21 cellular contexts compared by ENCODE assay signal in the genomic region with DNA sequence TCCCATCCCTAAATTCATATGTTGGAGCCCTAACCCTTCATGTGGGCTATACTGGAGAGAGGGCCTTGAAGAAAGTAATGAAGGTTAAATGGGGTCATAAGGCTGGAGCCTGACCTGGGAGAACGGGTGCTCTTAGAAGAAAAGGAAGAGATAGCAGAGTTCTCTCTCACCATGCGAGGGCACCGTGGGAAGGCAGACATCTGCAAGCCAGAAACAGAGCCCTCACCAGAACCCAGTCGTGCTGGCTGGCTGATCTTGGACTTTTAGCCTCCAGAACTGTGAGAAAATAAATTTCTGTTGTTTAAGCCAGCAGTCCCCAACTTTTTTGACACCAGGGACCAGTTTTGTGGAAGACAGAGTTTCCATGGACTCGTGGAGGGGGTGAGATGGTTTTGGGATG.
DNase-seq lines count a peak whose midpoint lies in the region; ATAC-seq, FAIRE-seq and TF ChIP-seq lines count a peak whose summit lies in the region.
"Had no signal": no experiment of that assay in that cellular context is flagged by ENCODE, and none has a peak within 500 bp of the region (broad histone marks: within the 10 kb centered on the region; RNA-seq: fewer than 3 reads in every experiment).

No MANE protein-coding gene starts in this region.

- peaks cover 2% of the 10 kb centered on the region for H3K27me3 Mint-ChIP-seq in GM23338 (ENCODE audit: insufficient read depth, low read depth, poor library complexity)

- H2AFZ ChIP-seq in GM23338: 0 out of 2 replicates have a peak overlapping the region, but pooled peaks have one; percentile 43

- H3K4me3 ChIP-seq in GM23338: no peak overlapping the region
- no peak overlapping the region for H3K4me3 ChIP-seq in body of pancreas
- H3K4me3 ChIP-seq in pancreas: no peak overlapping the region
- H3K4me3 ChIP-seq: A549; BLaER1 treated with 17β-estradiol and CSF1 and Interleukin-3, amounts not matched to agents 10 nM and 100 nM had no signal

- H3F3A ChIP-seq in GM23338 (replicated peaks; ENCODE audit: low read depth): no peaks in the 10 kb centered on the region

- H3K9me3 Mint-ChIP-seq in GM23338: peaks cover 9% of the 10 kb centered on the region; the same call in 1 of the 3 replicates
- H3K9me3 Mint-ChIP-seq: CD4-positive, alpha-beta T cell; CD8-positive, alpha-beta T cell had no signal

- peaks cover 10% of the 10 kb centered on the region; the same call in 2 of the 3 replicates for H3K4me1 Mint-ChIP-seq in GM23338
- H3K4me1 Mint-ChIP-seq: B cell had no signal

- DNase-seq in GM23338 (ENCODE audit: low spot score) (no peak), body of pancreas (peak; percentile 39 to 78 (median 56)), pancreas (peak in 5 of 6 donors; percentile 27 to 69 (median 56)), NCI-H1417 treated with DMSO at 0.1 percent for 48 hours (lab: John Stamatoyannopoulos, UW) (no peak), hypothalamus (lab: John Stamatoyannopoulos, UW) (no peak)
- DNase-seq: AML-193; Caco-2; Calu3; CD4-positive, alpha-beta T cell; CD8-positive, alpha-beta T cell; DMS79 treated with DMSO at 0.1 percent for 48 hours; GF-D8 had no signal

- no peak overlapping the region for H3K4me2 ChIP-seq in GM23338
- H3K4me2 ChIP-seq: A549 had no signal

- ATAC-seq in GM23338 (no peak), body of pancreas (peak; percentile 80), pancreas (peak; percentile 69 to 93 (median 78))
- ATAC-seq: A549; CD8-positive, alpha-beta T cell had no signal

- H3K27ac Mint-ChIP-seq in GM23338: no peak overlapping the region
- H3K27ac Mint-ChIP-seq: B cell; CD4-positive, alpha-beta T cell; CD8-positive, alpha-beta T cell had no signal

- no peaks in the 10 kb centered on the region for H3K9me3 ChIP-seq in body of pancreas
- H3K9me3 ChIP-seq in pancreas: no peaks in the 10 kb centered on the region
- H3K9me3 ChIP-seq: A549, Caco-2 had no signal

- H3K27ac ChIP-seq in GM23338 (ENCODE audit: low read depth) (no peak overlapping the region), body of pancreas (no peak overlapping the region), pancreas (no peak overlapping the region)
- H3K27ac ChIP-seq: 22Rv1; A549; BLaER1 treated with 17β-estradiol and CSF1 and Interleukin-3, amounts not matched to agents 10 nM and 100 nM; C4-2B had no signal

- intact Hi-C loops in body of pancreas (cut with DNase I): no loop called here
- intact Hi-C loops in pancreas (cut with DNase I): no loop called here

- TF ChIP-seq CTCF in GM23338 (conservative IDR thresholded peaks at IDR 0.05; ENCODE audit: low read depth in 2 of 2): no peak
- no peak for TF ChIP-seq CTCF in body of pancreas (IDR thresholded peaks at IDR 0.05)
- no peak for TF ChIP-seq CTCF in pancreas (IDR thresholded peaks at IDR 0.05)

- FAIRE-seq in pancreas (lab: Jason Lieb, UNC): no peak
- FAIRE-seq: A549, D721Med, G401.6, GM12891, GM19239 had no signal

- H3K27me3 ChIP-seq in GM23338 (ENCODE audit: insufficient read depth) (no peaks in the 10 kb centered on the region), body of pancreas (no peaks in the 10 kb centered on the region), pancreas (no peaks in the 10 kb centered on the region)
- H3K27me3 ChIP-seq: BLaER1 treated with 17β-estradiol and CSF1 and Interleukin-3, amounts not matched to agents 10 nM and 100 nM had no signal

- peaks cover 15% of the 10 kb centered on the region for H3K9me2 ChIP-seq in GM23338 (ENCODE audit: insufficient read depth)

- H3K36me3 Mint-ChIP-seq in GM23338 (ENCODE audit: low read depth): no peaks in the 10 kb centered on the region
- H3K36me3 Mint-ChIP-seq: CD8-positive, alpha-beta T cell had no signal

- H3K4me1 ChIP-seq in GM23338 (ENCODE audit: insufficient read depth) (peaks cover 4% of the 10 kb centered on the region; the same call in 1 of the 2 replicates), body of pancreas (peaks cover 15% of the 10 kb centered on the region), pancreas (no peaks in the 10 kb centered on the region)
- H3K4me1 ChIP-seq: A549, Caco-2 had no signal

- WGBS in body of pancreas, 2 donors: 33 to 34% methylated on average over 5 of the region's 5 CpGs
- WGBS in pancreas, 2 donors: 34 to 36% methylated on average over 5 of the region's 5 CpGs

- no peak for TF ChIP-seq POLR2A in body of pancreas (IDR thresholded peaks at IDR 0.05)

- H3K79me2 ChIP-seq in GM23338 (replicated peaks; ENCODE audit: insufficient read depth): no peaks in the 10 kb centered on the region

- H3K36me3 ChIP-seq in GM23338 (ENCODE audit: insufficient read depth) (no peaks in the 10 kb centered on the region), body of pancreas (replicated peaks in 1 of 2; ENCODE audit: insufficient read depth in 1 of 2, low read depth in 2 of 2) (no peaks in the 10 kb centered on the region), pancreas (no peaks in the 10 kb centered on the region)
- H3K36me3 ChIP-seq: BLaER1 treated with 17β-estradiol and CSF1 and Interleukin-3, amounts not matched to agents 10 nM and 100 nM had no signal

- no peak overlapping the region for H3K4me3 Mint-ChIP-seq in GM23338
- H3K4me3 Mint-ChIP-seq: B cell; CD4-positive, alpha-beta T cell; CD8-positive, alpha-beta T cell had no signal

- no peaks in the 10 kb centered on the region for H4K20me1 ChIP-seq in GM23338 (replicated peaks; ENCODE audit: insufficient read depth)
- H4K20me1 ChIP-seq: BLaER1 treated with 17β-estradiol and CSF1 and Interleukin-3, amounts not matched to agents 10 nM and 100 nM had no signal

TF ChIP-seq in GM23338, 12 proteins besides CTCF, POLR2A, EP300 and RAD21:
- TF ChIP-seq, protein P1, sequence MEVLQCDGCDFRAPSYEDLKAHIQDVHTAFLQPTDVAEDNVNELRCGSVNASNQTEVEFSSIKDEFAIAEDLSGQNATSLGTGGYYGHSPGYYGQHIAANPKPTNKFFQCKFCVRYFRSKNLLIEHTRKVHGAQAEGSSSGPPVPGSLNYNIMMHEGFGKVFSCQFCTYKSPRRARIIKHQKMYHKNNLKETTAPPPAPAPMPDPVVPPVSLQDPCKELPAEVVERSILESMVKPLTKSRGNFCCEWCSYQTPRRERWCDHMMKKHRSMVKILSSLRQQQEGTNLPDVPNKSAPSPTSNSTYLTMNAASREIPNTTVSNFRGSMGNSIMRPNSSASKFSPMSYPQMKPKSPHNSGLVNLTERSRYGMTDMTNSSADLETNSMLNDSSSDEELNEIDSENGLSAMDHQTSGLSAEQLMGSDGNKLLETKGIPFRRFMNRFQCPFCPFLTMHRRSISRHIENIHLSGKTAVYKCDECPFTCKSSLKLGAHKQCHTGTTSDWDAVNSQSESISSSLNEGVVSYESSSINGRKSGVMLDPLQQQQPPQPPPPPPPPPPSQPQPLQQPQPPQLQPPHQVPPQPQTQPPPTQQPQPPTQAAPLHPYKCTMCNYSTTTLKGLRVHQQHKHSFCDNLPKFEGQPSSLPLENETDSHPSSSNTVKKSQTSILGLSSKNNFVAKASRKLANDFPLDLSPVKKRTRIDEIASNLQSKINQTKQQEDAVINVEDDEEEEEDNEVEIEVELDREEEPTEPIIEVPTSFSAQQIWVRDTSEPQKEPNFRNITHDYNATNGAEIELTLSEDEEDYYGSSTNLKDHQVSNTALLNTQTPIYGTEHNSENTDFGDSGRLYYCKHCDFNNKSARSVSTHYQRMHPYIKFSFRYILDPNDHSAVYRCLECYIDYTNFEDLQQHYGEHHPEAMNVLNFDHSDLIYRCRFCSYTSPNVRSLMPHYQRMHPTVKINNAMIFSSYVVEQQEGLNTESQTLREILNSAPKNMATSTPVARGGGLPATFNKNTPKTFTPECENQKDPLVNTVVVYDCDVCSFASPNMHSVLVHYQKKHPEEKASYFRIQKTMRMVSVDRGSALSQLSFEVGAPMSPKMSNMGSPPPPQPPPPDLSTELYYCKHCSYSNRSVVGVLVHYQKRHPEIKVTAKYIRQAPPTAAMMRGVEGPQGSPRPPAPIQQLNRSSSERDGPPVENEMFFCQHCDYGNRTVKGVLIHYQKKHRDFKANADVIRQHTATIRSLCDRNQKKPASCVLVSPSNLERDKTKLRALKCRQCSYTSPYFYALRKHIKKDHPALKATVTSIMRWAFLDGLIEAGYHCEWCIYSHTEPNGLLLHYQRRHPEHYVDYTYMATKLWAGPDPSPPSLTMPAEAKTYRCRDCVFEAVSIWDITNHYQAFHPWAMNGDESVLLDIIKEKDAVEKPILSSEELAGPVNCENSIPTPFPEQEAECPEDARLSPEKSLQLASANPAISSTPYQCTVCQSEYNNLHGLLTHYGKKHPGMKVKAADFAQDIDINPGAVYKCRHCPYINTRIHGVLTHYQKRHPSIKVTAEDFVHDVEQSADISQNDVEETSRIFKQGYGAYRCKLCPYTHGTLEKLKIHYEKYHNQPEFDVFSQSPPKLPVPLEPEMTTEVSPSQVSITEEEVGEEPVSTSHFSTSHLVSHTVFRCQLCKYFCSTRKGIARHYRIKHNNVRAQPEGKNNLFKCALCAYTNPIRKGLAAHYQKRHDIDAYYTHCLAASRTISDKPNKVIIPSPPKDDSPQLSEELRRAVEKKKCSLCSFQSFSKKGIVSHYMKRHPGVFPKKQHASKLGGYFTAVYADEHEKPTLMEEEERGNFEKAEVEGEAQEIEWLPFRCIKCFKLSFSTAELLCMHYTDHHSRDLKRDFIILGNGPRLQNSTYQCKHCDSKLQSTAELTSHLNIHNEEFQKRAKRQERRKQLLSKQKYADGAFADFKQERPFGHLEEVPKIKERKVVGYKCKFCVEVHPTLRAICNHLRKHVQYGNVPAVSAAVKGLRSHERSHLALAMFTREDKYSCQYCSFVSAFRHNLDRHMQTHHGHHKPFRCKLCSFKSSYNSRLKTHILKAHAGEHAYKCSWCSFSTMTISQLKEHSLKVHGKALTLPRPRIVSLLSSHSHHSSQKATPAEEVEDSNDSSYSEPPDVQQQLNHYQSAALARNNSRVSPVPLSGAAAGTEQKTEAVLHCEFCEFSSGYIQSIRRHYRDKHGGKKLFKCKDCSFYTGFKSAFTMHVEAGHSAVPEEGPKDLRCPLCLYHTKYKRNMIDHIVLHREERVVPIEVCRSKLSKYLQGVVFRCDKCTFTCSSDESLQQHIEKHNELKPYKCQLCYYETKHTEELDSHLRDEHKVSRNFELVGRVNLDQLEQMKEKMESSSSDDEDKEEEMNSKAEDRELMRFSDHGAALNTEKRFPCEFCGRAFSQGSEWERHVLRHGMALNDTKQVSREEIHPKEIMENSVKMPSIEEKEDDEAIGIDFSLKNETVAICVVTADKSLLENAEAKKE (CRISPR knock-in tag; IDR thresholded peaks at IDR 0.05): no peak
- TF ChIP-seq STAT1 (IDR thresholded peaks at IDR 0.05; ENCODE audit: unreplicated experiment) (no peak), JUNB (IDR thresholded peaks at IDR 0.05; ENCODE audit: unreplicated experiment) (no peak)
TF ChIP-seq in GM23338: peak in this region for 0.

Comparison
In these comparisons a context has a peak if more than half of its experiments do, and no peak if none do; other contexts are left out.
1. DNase-seq: peak in body of pancreas (4 of 4) and pancreas (5 of 6); none in GM23338 (single experiment), NCI-H1417 treated with DMSO at 0.1 percent for 48 hours (single experiment) and hypothalamus (0 of 51).